In the genomic region with DNA sequence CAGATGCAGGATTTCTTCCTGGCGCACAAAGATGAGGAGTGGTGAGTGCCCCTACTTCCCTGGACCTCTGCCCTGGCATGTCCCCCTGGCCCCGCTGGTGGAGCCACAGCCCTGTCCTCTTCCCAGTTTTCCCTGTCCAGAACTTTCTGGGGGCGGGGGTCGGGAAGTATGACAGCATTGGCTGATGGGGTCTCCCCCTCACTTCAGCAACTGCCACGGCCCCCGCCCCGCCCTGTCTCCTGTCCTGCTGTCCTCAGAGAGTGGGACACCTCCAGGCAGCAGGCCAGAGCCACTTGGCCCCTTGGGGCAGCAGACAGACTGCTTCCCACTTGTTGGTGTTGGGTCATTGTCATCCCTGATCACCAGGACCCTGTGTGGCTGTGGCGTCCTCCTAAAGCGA, we compare ENCODE assay signal across 1 cellular context.
TF ChIP-seq lines count a peak whose summit lies in the region.

No MANE protein-coding gene starts in this region.

TF ChIP-seq in SK-N-SH treated with all-trans-retinoic acid at 6 μM for 48 hours, 23 proteins besides CTCF, POLR2A, EP300 and RAD21 (continued from another document):
- TF ChIP-seq TCF4 (CRISPR knock-in tag; IDR thresholded peaks at IDR 0.05; ENCODE audit: borderline replicate concordance) (no peak), SNAI2 (CRISPR knock-in tag; IDR thresholded peaks at IDR 0.05) (no peak), ZC3H10 (CRISPR knock-in tag; IDR thresholded peaks at IDR 0.05) (no peak), ZNF8 (CRISPR knock-in tag; IDR thresholded peaks at IDR 0.05) (no peak), ESRRG (CRISPR knock-in tag; IDR thresholded peaks at IDR 0.05) (no peak), BACH2 (CRISPR knock-in tag; IDR thresholded peaks at IDR 0.05; ENCODE audit: borderline replicate concordance) (no peak), PPARA (CRISPR knock-in tag; IDR thresholded peaks at IDR 0.05; ENCODE audit: borderline replicate concordance) (no peak), ZNF70 (CRISPR knock-in tag; IDR thresholded peaks at IDR 0.05) (no peak), OSR1 (CRISPR knock-in tag; IDR thresholded peaks at IDR 0.05) (no peak), ARNTL (CRISPR knock-in tag; IDR thresholded peaks at IDR 0.05; ENCODE audit: borderline replicate concordance, low read depth) (no peak), CSDC2 (CRISPR knock-in tag; IDR thresholded peaks at IDR 0.05) (no peak), RARB (CRISPR knock-in tag; IDR thresholded peaks at IDR 0.05) (no peak), TOX (CRISPR knock-in tag; IDR thresholded peaks at IDR 0.05; ENCODE audit: borderline replicate concordance) (no peak)
- TF ChIP-seq, protein P1, sequence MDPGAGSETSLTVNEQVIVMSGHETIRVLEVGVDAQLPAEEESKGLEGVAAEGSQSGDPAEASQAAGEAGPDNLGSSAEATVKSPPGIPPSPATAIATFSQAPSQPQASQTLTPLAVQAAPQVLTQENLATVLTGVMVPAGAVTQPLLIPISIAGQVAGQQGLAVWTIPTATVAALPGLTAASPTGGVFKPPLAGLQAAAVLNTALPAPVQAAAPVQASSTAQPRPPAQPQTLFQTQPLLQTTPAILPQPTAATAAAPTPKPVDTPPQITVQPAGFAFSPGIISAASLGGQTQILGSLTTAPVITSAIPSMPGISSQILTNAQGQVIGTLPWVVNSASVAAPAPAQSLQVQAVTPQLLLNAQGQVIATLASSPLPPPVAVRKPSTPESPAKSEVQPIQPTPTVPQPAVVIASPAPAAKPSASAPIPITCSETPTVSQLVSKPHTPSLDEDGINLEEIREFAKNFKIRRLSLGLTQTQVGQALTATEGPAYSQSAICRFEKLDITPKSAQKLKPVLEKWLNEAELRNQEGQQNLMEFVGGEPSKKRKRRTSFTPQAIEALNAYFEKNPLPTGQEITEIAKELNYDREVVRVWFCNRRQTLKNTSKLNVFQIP (CRISPR knock-in tag; IDR thresholded peaks at IDR 0.05; ENCODE audit: borderline replicate concordance, low read depth) = no peak
- TF ChIP-seq, protein P2, sequence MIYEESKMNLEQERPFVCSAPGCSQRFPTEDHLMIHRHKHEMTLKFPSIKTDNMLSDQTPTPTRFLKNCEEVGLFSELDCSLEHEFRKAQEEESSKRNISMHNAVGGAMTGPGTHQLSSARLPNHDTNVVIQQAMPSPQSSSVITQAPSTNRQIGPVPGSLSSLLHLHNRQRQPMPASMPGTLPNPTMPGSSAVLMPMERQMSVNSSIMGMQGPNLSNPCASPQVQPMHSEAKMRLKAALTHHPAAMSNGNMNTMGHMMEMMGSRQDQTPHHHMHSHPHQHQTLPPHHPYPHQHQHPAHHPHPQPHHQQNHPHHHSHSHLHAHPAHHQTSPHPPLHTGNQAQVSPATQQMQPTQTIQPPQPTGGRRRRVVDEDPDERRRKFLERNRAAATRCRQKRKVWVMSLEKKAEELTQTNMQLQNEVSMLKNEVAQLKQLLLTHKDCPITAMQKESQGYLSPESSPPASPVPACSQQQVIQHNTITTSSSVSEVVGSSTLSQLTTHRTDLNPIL (CRISPR knock-in tag; IDR thresholded peaks at IDR 0.05; ENCODE audit: low read depth) = no peak
